Comparison of ENCODE assay signal across 12 cellular contexts in the genomic region with DNA sequence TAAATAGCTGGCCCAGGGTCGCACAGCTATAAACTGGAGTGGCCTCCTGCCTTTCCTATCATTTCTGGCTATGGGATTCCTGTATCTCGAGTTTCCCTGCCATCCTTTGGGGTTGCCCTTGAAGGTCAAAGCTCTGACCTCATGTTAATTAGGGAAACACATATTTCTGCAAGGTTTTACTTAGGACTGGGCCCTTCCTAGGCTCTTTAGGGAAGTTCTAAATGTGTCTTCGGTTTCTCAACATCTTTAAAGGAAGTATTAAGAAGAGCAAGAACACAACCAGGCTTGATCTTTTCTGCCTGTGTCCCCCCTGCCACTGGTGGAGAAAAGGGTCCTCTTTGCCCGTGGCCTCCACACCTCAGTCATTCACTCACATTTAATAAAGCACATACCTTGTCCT. TPM values are rescaled to one million over a fixed set of nuclear protein-coding genes. Genes with fewer than 3 reads are reported as not detected.
DNase-seq lines count a peak whose midpoint lies in the region; ATAC-seq and TF ChIP-seq lines count a peak whose summit lies in the region.
"Had no signal": no experiment of that assay in that cellular context is flagged by ENCODE, and none has a peak within 500 bp of the region (broad histone marks: within the 10 kb centered on the region; RNA-seq: fewer than 3 reads in every experiment).

No MANE protein-coding gene starts in this region.

- H3K36me3 Mint-ChIP-seq in activated T-helper 17 cell treated with anti-CD3 and anti-CD28 coated beads, Interleukin-2, amount 50 U/mL, for 72 hours (ENCODE audit: low read depth) = peaks cover 100% of the 10 kb centered on the region
- no peaks in the 10 kb centered on the region for H3K36me3 Mint-ChIP-seq in neural progenitor cell

- TF ChIP-seq CTCF in DND-41 (IDR thresholded peaks at IDR 0.05; ENCODE audit: borderline replicate concordance, extremely low read depth, low read length, poor library complexity, severe bottlenecking) (no peak), neural progenitor cell (IDR thresholded peaks at IDR 0.05) (no peak)

- H2AFZ ChIP-seq in DND-41 (ENCODE audit: low read depth, low read length) (no peak overlapping the region), neural progenitor cell (replicated peaks) (no peak overlapping the region)

- H3K4me1 ChIP-seq in DND-41 (ENCODE audit: insufficient read depth, low read length) (peaks cover 93% of the 10 kb centered on the region), neural progenitor cell (peaks cover 14% of the 10 kb centered on the region)

- peaks cover 100% of the 10 kb centered on the region for H3K79me2 ChIP-seq in DND-41 (ENCODE audit: insufficient read depth, low read length)
- H3K79me2 ChIP-seq in neural progenitor cell (ENCODE audit: low read depth) = no peaks in the 10 kb centered on the region

- H3K27ac Mint-ChIP-seq in activated T-helper 17 cell treated with anti-CD3 and anti-CD28 coated beads, Interleukin-2, amount 50 U/mL, for 72 hours = peak overlapping the region; percentile 95
- peak overlapping the region; percentile 70 for H3K27ac Mint-ChIP-seq in neural progenitor cell

- H4K20me1 ChIP-seq in DND-41 (ENCODE audit: insufficient read depth, low read length) (peaks cover 85% of the 10 kb centered on the region), neural progenitor cell (ENCODE audit: low read depth) (no peaks in the 10 kb centered on the region)

- H3K9me3 ChIP-seq in DND-41 (ENCODE audit: insufficient read depth, low read length, severe bottlenecking) (no peaks in the 10 kb centered on the region), neural progenitor cell (ENCODE audit: low read depth) (no peaks in the 10 kb centered on the region)
- H3K9me3 ChIP-seq: SK-N-SH had no signal

- peak overlapping the region in 1 of 2 experiments; percentile 11; a peak in 1 of 4 replicates for H3K4me3 ChIP-seq in DND-41 (ENCODE audit: low read depth in 1 of 2, low read length in 2 of 2)
- H3K4me3 ChIP-seq in neural progenitor cell = no peak overlapping the region

- peak overlapping the region; percentile 89 for H3K4me3 Mint-ChIP-seq in activated T-helper 17 cell treated with anti-CD3 and anti-CD28 coated beads, Interleukin-2, amount 50 U/mL, for 72 hours
- H3K4me3 Mint-ChIP-seq in neural progenitor cell = no peak overlapping the region

- ATAC-seq in DND-41 (ENCODE audit: insufficient read depth, low read depth) (no peak), GM19324 (IDR thresholded peaks at IDR 0.05; ENCODE audit: low FRiP score, unreplicated experiment) (no peak)
- no peak for ATAC-seq in activated T-helper 17 cell treated with anti-CD3 and anti-CD28 coated beads, Interleukin-2, amount 50 U/mL, for 72 hours (replicated peaks)

- H3K27me3 ChIP-seq in DND-41 (ENCODE audit: insufficient read depth, low read length, poor library complexity) (no peaks in the 10 kb centered on the region), neural progenitor cell (peaks cover 9% of the 10 kb centered on the region)

- peaks cover 81% of the 10 kb centered on the region for H3K36me3 ChIP-seq in DND-41 (ENCODE audit: insufficient read depth, low read length)
- no peaks in the 10 kb centered on the region for H3K36me3 ChIP-seq in neural progenitor cell

- peaks cover 84% of the 10 kb centered on the region for H3K4me1 Mint-ChIP-seq in activated T-helper 17 cell treated with anti-CD3 and anti-CD28 coated beads, Interleukin-2, amount 50 U/mL, for 72 hours
- H3K4me1 Mint-ChIP-seq in neural progenitor cell = peaks cover 23% of the 10 kb centered on the region

- H3K4me2 ChIP-seq in DND-41 (ENCODE audit: insufficient read depth, low read length) (peak overlapping the region; percentile 37), neural progenitor cell (peak overlapping the region; percentile 47)
- H3K4me2 ChIP-seq: SK-N-SH had no signal

- H3K27ac ChIP-seq in DND-41 (ENCODE audit: low read length) (peak overlapping the region; percentile 61), neural progenitor cell (no peak overlapping the region)

- DNase-seq in DND-41 = no peak
- DNase-seq in Kasumi-1 (lab: John Stamatoyannopoulos, UW) = peak; percentile 67
- no peak for DNase-seq in neural progenitor cell (ENCODE audit: low spot score)
- DNase-seq in RKO (ENCODE audit: low spot score) = no peak
- no peak for DNase-seq in NCI-H2196 treated with DMSO at 0.1 percent for 48 hours (lab: John Stamatoyannopoulos, UW; ENCODE audit: unreplicated experiment)
- DNase-seq: NCI-H226; SK-N-SH; stimulated activated CD4-positive, alpha-beta T cell treated with anti-CD3 and anti-CD28 coated beads, Interleukin-1b, Interleukin-23, amount 100 ng/mL, for 48 hours had no signal

- H3K27me3 Mint-ChIP-seq in activated T-helper 17 cell treated with anti-CD3 and anti-CD28 coated beads, Interleukin-2, amount 50 U/mL, for 72 hours = no peaks in the 10 kb centered on the region
- peaks cover 11% of the 10 kb centered on the region for H3K27me3 Mint-ChIP-seq in neural progenitor cell (ENCODE audit: insufficient read depth, low read depth)

- no peaks in the 10 kb centered on the region for H3K9me3 Mint-ChIP-seq in activated T-helper 17 cell treated with anti-CD3 and anti-CD28 coated beads, Interleukin-2, amount 50 U/mL, for 72 hours
- no peaks in the 10 kb centered on the region for H3K9me3 Mint-ChIP-seq in neural progenitor cell

- H3F3A ChIP-seq in neural progenitor cell (ENCODE audit: low read depth) = no peaks in the 10 kb centered on the region

- no peak overlapping the region for H3K9ac ChIP-seq in DND-41 (ENCODE audit: low read depth, low read length)
- H3K9ac ChIP-seq in neural progenitor cell = no peak overlapping the region
- H3K9ac ChIP-seq: SK-N-SH had no signal

RNA-seq across cellular contexts. Expression of a gene that starts 10.8 kb away (rescaled TPM):
- 100 to 1,000 TPM; 727 to 916 TPM for total RNA-seq in activated T-helper 17 cell treated with anti-CD3 and anti-CD28 coated beads, Interleukin-2, amount 50 U/mL, for 72 hours
- 0.34 and 2.2 TPM in 2 replicates for total RNA-seq in neural progenitor cell (ENCODE audit: low replicate concordance)

RNA-seq across cellular contexts. Expression of a gene that starts 40.5 kb away (rescaled TPM):
- total RNA-seq in activated T-helper 17 cell treated with anti-CD3 and anti-CD28 coated beads, Interleukin-2, amount 50 U/mL, for 72 hours = 1 to 10 TPM; 1.0 to 1.3 TPM
- not detected in 2 replicates for total RNA-seq in neural progenitor cell (ENCODE audit: low replicate concordance)
- total RNA-seq: fibroblast of villous mesenchyme, osteoblast had no signal

Comparison
In these comparisons a context has a peak if more than half of its experiments do, and no peak if none do; other contexts are left out.
1. DNase-seq: peak in Kasumi-1 (2 of 2); none in DND-41 (single experiment), neural progenitor cell (single experiment), RKO (single experiment) and NCI-H2196 treated with DMSO at 0.1 percent for 48 hours (single experiment).
2. RNA of a gene that starts 10.8 kb away (total RNA-seq): 727 to 916 TPM in activated T-helper 17 cell treated with anti-CD3 and anti-CD28 coated beads, Interleukin-2, amount 50 U/mL, for 72 hours; 0.34 to 2.2 TPM in neural progenitor cell; every median in the first group is over 100 times any median in the second.